10 cellular contexts compared by ENCODE assay signal in genomic region chr2:228157841-228158240, GRCh38. TPM values are rescaled to one million over a fixed set of nuclear protein-coding genes. Genes with fewer than 3 reads are reported as not detected.
"Had no signal": no experiment of that assay in that cellular context is flagged by ENCODE, and none has a peak within 500 bp of the region (broad histone marks: within the 10 kb centered on the region; RNA-seq: fewer than 3 reads in every experiment).

No MANE protein-coding gene starts in this region.

- FAIRE-seq: HTR-8/SVneo, K562 had no signal

- H3K4me1 ChIP-seq: HAP-1 had no signal

- H2AFZ ChIP-seq: GM23248 had no signal

- H3K36me3 ChIP-seq: HAP-1 had no signal

- DNase-seq: GM23248, GOT3, H7, HFFc6, IMR-90 had no signal

- H3K4me3 Mint-ChIP-seq: HFFc6 had no signal

- H3K9me3 ChIP-seq: HAP-1 had no signal

- H3K9ac ChIP-seq: GM23248 had no signal

- ATAC-seq: HCT116, K562 had no signal

- H3K27ac Mint-ChIP-seq: HFFc6 had no signal

- H3K4me3 ChIP-seq: GM23248, HAP-1, K562 had no signal

- H3K27ac ChIP-seq: GM23248 had no signal

RNA-seq across cellular contexts. Expression of gene SPHKAP, which starts 23.6 kb away (rescaled TPM):
- total RNA-seq: HT-29, IMR-90, K562 had no signal
- polyA plus RNA-seq: IMR-90, K562 had no signal
